In genomic region chr5:119630752-119631440, GRCh38 we compare ENCODE assay signal across 21 cellular contexts. TPM values are rescaled to one million over a fixed set of nuclear protein-coding genes. Genes with fewer than 3 reads are reported as not detected.
DNase-seq lines count a peak whose midpoint lies in the region; ATAC-seq and TF ChIP-seq lines count a peak whose summit lies in the region.
"Had no signal": no experiment of that assay in that cellular context is flagged by ENCODE, and none has a peak within 500 bp of the region (broad histone marks: within the 10 kb centered on the region; RNA-seq: fewer than 3 reads in every experiment).

No MANE protein-coding gene starts in this region.

- H4K5ac ChIP-seq in H9 (ENCODE audit: insufficient read length, low read depth, low read length): no peak overlapping the region

- H3K36me3 Mint-ChIP-seq in H9 (ENCODE audit: insufficient read depth in 1 of 3, low read depth in 3 of 3): no peaks in the 10 kb centered on the region; a peak in 1 of 7 replicates
- H3K36me3 Mint-ChIP-seq: CD4-positive, CD25-positive, alpha-beta regulatory T cell; T-cell had no signal

- no peak overlapping the region for H3T11ph ChIP-seq in H9 (ENCODE audit: low read length)

- H3K4me3 ChIP-seq in A673 (ENCODE audit: low read depth, low read length, poor library complexity, severe bottlenecking) (no peak overlapping the region), lower lobe of right lung (no peak overlapping the region), PC-9 (no peak overlapping the region)
- H3K4me3 ChIP-seq: A549, HAP-1, Peyer's patch, SJCRH30 had no signal

- peak overlapping the region in 2 of 3 experiments; percentile 46 to 74; a peak in 2 of 7 replicates for H3K27ac Mint-ChIP-seq in H9
- H3K27ac Mint-ChIP-seq: CD4-positive, CD25-positive, alpha-beta regulatory T cell; IgD-negative memory B cell; T-cell had no signal

- no peaks in the 10 kb centered on the region for H3K27me3 Mint-ChIP-seq in H9 (ENCODE audit: low read depth)

- H2BK15ac ChIP-seq in H9 (ENCODE audit: low read depth, low read length): no peak overlapping the region

- H3K9me3 Mint-ChIP-seq in H9: no peaks in the 10 kb centered on the region
- H3K9me3 Mint-ChIP-seq: IgD-negative memory B cell, T-cell had no signal

- intact Hi-C loops in A673 (cut with micrococcal nuclease; ENCODE audit: unreplicated experiment) (no loop called here), lower lobe of right lung (cut with DNase I) (no loop called here), PC-9 (cut with micrococcal nuclease; ENCODE audit: unreplicated experiment) (no loop called here)

- H2BK20ac ChIP-seq in H9 (ENCODE audit: low read depth, low read length, poor library complexity, severe bottlenecking): no peak overlapping the region

- no peak overlapping the region for H3K18ac ChIP-seq in H9 (ENCODE audit: insufficient read length, low read depth, low read length)

- no peak for TF ChIP-seq CTCF in A673 (conservative IDR thresholded peaks at IDR 0.05; ENCODE audit: low read depth, low read length)
- no peak for TF ChIP-seq CTCF in H9 (conservative IDR thresholded peaks at IDR 0.05)
- no peak for TF ChIP-seq CTCF in lower lobe of right lung (IDR thresholded peaks at IDR 0.05)
- no peak for TF ChIP-seq CTCF in PC-9 (conservative IDR thresholded peaks at IDR 0.05)

- no peak overlapping the region for H3K9ac ChIP-seq in H9 (ENCODE audit: extremely low read depth, insufficient read length, low read length)

- no peak overlapping the region for H3K4ac ChIP-seq in H9 (ENCODE audit: low read depth, low read length)

- H2AK5ac ChIP-seq in H9 (ENCODE audit: insufficient read length, low read length): no peak overlapping the region

- CTCF ChIA-PET in A673 (lab: Charles Lee): no interaction called here
- CTCF ChIA-PET in PC-9 (lab: Charles Lee): no interaction called here

- H2AFZ ChIP-seq in H9 (ENCODE audit: low read length) (no peak overlapping the region), PC-9 (no peak overlapping the region)

- no CpG with 5 or more reads among the region's 9 CpGs for WGBS in H9 (ENCODE audit: extremely low coverage, insufficient read length, low lambda C conversion rate)

- H2BK12ac ChIP-seq in H9 (ENCODE audit: insufficient read length, low read depth, low read length): no peak overlapping the region

- no peak overlapping the region for H4K91ac ChIP-seq in H9 (ENCODE audit: insufficient read length, low read depth, low read length)

- H3K4me1 ChIP-seq in A673 (ENCODE audit: insufficient read depth, low read length, poor library complexity, severe bottlenecking) (no peaks in the 10 kb centered on the region), H9 (ENCODE audit: insufficient read depth, low read length) (no peaks in the 10 kb centered on the region), lower lobe of right lung (no peaks in the 10 kb centered on the region), PC-9 (replicated peaks; ENCODE audit: insufficient read depth) (no peaks in the 10 kb centered on the region)
- H3K4me1 ChIP-seq: A549, HAP-1, Peyer's patch, SJCRH30 had no signal

- peaks cover 3 to 4% of the 10 kb centered on the region in 2 experiments; a peak in 3 of 4 replicates for H3K4me1 Mint-ChIP-seq in H9
- H3K4me1 Mint-ChIP-seq: CD4-positive, CD25-positive, alpha-beta regulatory T cell; IgD-negative memory B cell; T-cell had no signal

- no peak overlapping the region for H2BK5ac ChIP-seq in H9 (ENCODE audit: insufficient read length, low read length)

- no peaks in the 10 kb centered on the region for H3K79me2 ChIP-seq in H9 (ENCODE audit: insufficient read depth, low read length)
- H3K79me2 ChIP-seq in PC-9 (ENCODE audit: low read depth): no peaks in the 10 kb centered on the region

- no peak overlapping the region for H2BK120ac ChIP-seq in H9 (ENCODE audit: low read depth, low read length, poor library complexity, severe bottlenecking)

- H4K20me1 ChIP-seq in H9 (ENCODE audit: control insufficient read depth, insufficient read depth, insufficient read length): no peaks in the 10 kb centered on the region
- H4K20me1 ChIP-seq in PC-9 (ENCODE audit: insufficient read depth): no peaks in the 10 kb centered on the region

- H3K23me2 ChIP-seq in H9 (ENCODE audit: insufficient read length, low read depth, low read length, poor library complexity, severe bottlenecking): no peaks in the 10 kb centered on the region

- POLR2A ChIA-PET in A673 (lab: Charles Lee; ENCODE audit: low non-redundant PET) (no interaction called here), PC-9 (lab: Charles Lee; ENCODE audit: unreplicated experiment) (no interaction called here)

- H3K23ac ChIP-seq in H9 (ENCODE audit: insufficient read length, low read depth, low read length): no peak overlapping the region

- no peak overlapping the region for H3K4me3 Mint-ChIP-seq in H9
- H3K4me3 Mint-ChIP-seq: CD4-positive, CD25-positive, alpha-beta regulatory T cell; IgD-negative memory B cell; T-cell had no signal

- no peaks in the 10 kb centered on the region for H3K79me1 ChIP-seq in H9 (ENCODE audit: insufficient read depth, low read depth, low read length, poor library complexity, severe bottlenecking)

- no peaks in the 10 kb centered on the region; the same call in 1 of the 2 replicates for H3K9me2 ChIP-seq in PC-9 (ENCODE audit: insufficient read depth)

- ATAC-seq in lower lobe of right lung: peak; percentile 21 to 83
- ATAC-seq in HG03378 (IDR thresholded peaks at IDR 0.05; ENCODE audit: unreplicated experiment): no peak
- ATAC-seq: T-cell had no signal

- DNase-seq in A673 (ENCODE audit: low spot score) (peak; percentile 2), H9 (no peak), NCI-H748 (lab: John Stamatoyannopoulos, UW; ENCODE audit: unreplicated experiment) (peak; percentile 48), lower lobe of right lung (no peak), NCI-H774 (lab: John Stamatoyannopoulos, UW) (no peak), PC-9 (no peak)
- DNase-seq: CD4-positive, CD25-positive, alpha-beta regulatory T cell; DMS79; Karpas-422; NCI-H1048; NCI-H1417 treated with DMSO at 0.1 percent for 48 hours; NCI-H187; NCI-H524 treated with DMSO at 0.1 percent for 48 hours; Peyer's patch; T-cell had no signal

- BruUV-seq in A673 (replicated peaks; lab: Mats Ljungman, UMichigan) (no TSS peak), PC-9 (replicated peaks; lab: Mats Ljungman, UMichigan) (no TSS peak)

- H3K4me2 ChIP-seq in H9 (ENCODE audit: insufficient read depth, insufficient read length, low read length): no peak overlapping the region
- H3K4me2 ChIP-seq in PC-9: no peak overlapping the region
- H3K4me2 ChIP-seq: A549 had no signal

- H3K27ac ChIP-seq in A673 (ENCODE audit: low read depth, low read length, poor library complexity, severe bottlenecking) (no peak overlapping the region), H9 (ENCODE audit: insufficient read length, low read depth, low read length) (no peak overlapping the region), lower lobe of right lung (no peak overlapping the region), PC-9 (no peak overlapping the region)
- H3K27ac ChIP-seq: A549, Peyer's patch, SJCRH30 had no signal

- H3K9me3 ChIP-seq in A673 (ENCODE audit: low read depth, low read length, poor library complexity, severe bottlenecking): no peaks in the 10 kb centered on the region
- H3K9me3 ChIP-seq in H9 (ENCODE audit: control insufficient read depth, low read depth, low read length): no peaks in the 10 kb centered on the region
- H3K9me3 ChIP-seq in lower lobe of right lung: no peaks in the 10 kb centered on the region
- H3K9me3 ChIP-seq in PC-9 (ENCODE audit: insufficient read depth, low read depth): no peaks in the 10 kb centered on the region
- H3K9me3 ChIP-seq: A549, HAP-1, Peyer's patch, SJCRH30 had no signal

- peaks cover 25% of the 10 kb centered on the region for H3K27me3 ChIP-seq in A673 (replicated peaks; ENCODE audit: insufficient read depth, low read depth, low read length, poor library complexity)
- H3K27me3 ChIP-seq in H9 (ENCODE audit: insufficient read depth, low read length): no peaks in the 10 kb centered on the region
- no peaks in the 10 kb centered on the region for H3K27me3 ChIP-seq in lower lobe of right lung (ENCODE audit: low read depth)
- H3K27me3 ChIP-seq in PC-9 (ENCODE audit: insufficient read depth, low read depth): no peaks in the 10 kb centered on the region
- H3K27me3 ChIP-seq: Peyer's patch, SJCRH30 had no signal

- no peaks in the 10 kb centered on the region for H3F3A ChIP-seq in PC-9 (ENCODE audit: insufficient read depth, low read depth)

- no peak overlapping the region for H3K14ac ChIP-seq in H9 (ENCODE audit: insufficient read depth, low read length)

- no peak overlapping the region for H3K56ac ChIP-seq in H9 (ENCODE audit: insufficient read length, low read depth, low read length)

- no peak overlapping the region for H4K8ac ChIP-seq in H9 (replicated peaks; ENCODE audit: insufficient read length, low read depth, low read length)

- no peaks in the 10 kb centered on the region for H3K36me3 ChIP-seq in A673 (ENCODE audit: insufficient read depth, low read length, poor library complexity, severe bottlenecking)
- no peaks in the 10 kb centered on the region for H3K36me3 ChIP-seq in lower lobe of right lung
- no peaks in the 10 kb centered on the region for H3K36me3 ChIP-seq in PC-9 (ENCODE audit: low read depth)
- H3K36me3 ChIP-seq: HAP-1, Peyer's patch, SJCRH30 had no signal

RNA-seq across cellular contexts. Expression of gene FAM170A, which starts 1.5 kb away (rescaled TPM):
- total RNA-seq in A673 (2021) (not detected in 2 replicates), H9 (2021) (not detected in 2 replicates), lower lobe of right lung (not detected), PC-9 (2021) (not detected in 2 replicates)
- total RNA-seq: CD4-positive, CD25-positive, alpha-beta regulatory T cell; M059J; Peyer's patch; SJCRH30 had no signal

Comparison
In these comparisons a context has a peak if more than half of its experiments do, and no peak if none do; other contexts are left out.
1. DNase-seq: peak in A673 (single experiment) and NCI-H748 (single experiment); none in H9 (single experiment), lower lobe of right lung (single experiment), NCI-H774 (single experiment) and PC-9 (0 of 2).